In genomic region chr19:40502647-40503046, GRCh38 we compare ENCODE assay signal across 14 cellular contexts. TPM values are rescaled to one million over a fixed set of nuclear protein-coding genes. Genes with fewer than 3 reads are reported as not detected.
DNase-seq lines count a peak whose midpoint lies in the region; ATAC-seq, FAIRE-seq and TF ChIP-seq lines count a peak whose summit lies in the region.
"Had no signal": no experiment of that assay in that cellular context is flagged by ENCODE, and none has a peak within 500 bp of the region (broad histone marks: within the 10 kb centered on the region; RNA-seq: fewer than 3 reads in every experiment).

No MANE protein-coding gene starts in this region.

- FAIRE-seq in K562 (lab: Jason Lieb, UNC) (no peak), keratinocyte (lab: Jason Lieb, UNC) (no peak)

- H2AFZ ChIP-seq in K562 (ENCODE audit: low read depth, low read length) (no peak overlapping the region), keratinocyte (ENCODE audit: control insufficient read depth, low read length) (no peak overlapping the region)

- CTCF ChIA-PET in Calu3 (lab: Charles Lee) (interaction anchor here (0.7 to 1.0 kb wide), 4 partner anchors 16 to 197 kb away, joined by 3 to 5 read pairs (median 3); no protein-coding TSS in a partner anchor), K562 (lab: Yijun Ruan, JAX; ENCODE audit: low intra/inter-chr PET ratio) (no interaction called here)

- H3K36me3 ChIP-seq in K562 (ENCODE audit: control insufficient read depth, insufficient read depth, low read length): no peaks in the 10 kb centered on the region
- H3K36me3 ChIP-seq in keratinocyte (ENCODE audit: control insufficient read depth in 2 of 2, extremely low read depth in 1 of 2, insufficient read depth in 2 of 2, low read length in 2 of 2): no peaks in the 10 kb centered on the region
- H3K36me3 ChIP-seq: suprapubic skin had no signal

- H3K9me3 ChIP-seq in K562 (replicated peaks; ENCODE audit: control insufficient read depth, insufficient read depth, low read depth, low read length): no peaks in the 10 kb centered on the region
- no peaks in the 10 kb centered on the region for H3K9me3 ChIP-seq in keratinocyte (ENCODE audit: control insufficient read depth, low read depth, low read length)
- H3K9me3 ChIP-seq: suprapubic skin had no signal

- 9% methylated on average over 6 of the region's 6 CpGs for WGBS in K562 (ENCODE audit: insufficient coverage, low coverage, missing lambda C conversion rate)

- H3K27me3 ChIP-seq in K562 (ENCODE audit: control insufficient read depth in 2 of 2, insufficient read depth in 2 of 2, low read length in 2 of 2) (peaks cover 0 to 8% of the 10 kb centered on the region in 2 experiments; a peak in 2 of 5 replicates), keratinocyte (ENCODE audit: control insufficient read depth, extremely low read depth, insufficient read depth, low read length) (no peaks in the 10 kb centered on the region)
- H3K27me3 ChIP-seq: suprapubic skin had no signal

- H3K27ac ChIP-seq in K562 (ENCODE audit: extremely low read depth, low read depth, low read length): no peak overlapping the region
- H3K27ac ChIP-seq in keratinocyte (ENCODE audit: control insufficient read depth, insufficient read depth, low read length): no peak overlapping the region
- H3K27ac ChIP-seq: suprapubic skin had no signal

- H3K4me1 Mint-ChIP-seq in Calu3 (ENCODE audit: low read depth, unreplicated experiment): no peaks in the 10 kb centered on the region

- H3K9me3 Mint-ChIP-seq in Calu3 (ENCODE audit: low read depth, unreplicated experiment): no peaks in the 10 kb centered on the region
- H3K9me3 Mint-ChIP-seq: naive thymus-derived CD8-positive, alpha-beta T cell had no signal

- H3K36me3 Mint-ChIP-seq in Calu3 (ENCODE audit: insufficient read depth, unreplicated experiment): no peaks in the 10 kb centered on the region
- H3K36me3 Mint-ChIP-seq: naive thymus-derived CD8-positive, alpha-beta T cell had no signal

- dilution Hi-C loops in keratinocyte (cut with MboI; ENCODE audit: extremely low pct_ligation_motif_present, low sequenced_read_pairs): no loop called here

- intact Hi-C loops in Calu3 (cut with micrococcal nuclease; ENCODE audit: unreplicated experiment) (no loop called here), K562 (cut with micrococcal nuclease) (no loop called here)

- POLR2A ChIA-PET in K562 (lab: Yijun Ruan, JAX): interaction anchor here (0.6 to 1.6 kb wide), 2 partner anchors 10 to 22 kb away, joined by 3 to 6 read pairs; no protein-coding TSS in a partner anchor

- H3K4me1 ChIP-seq in K562 (replicated peaks in 1 of 2; ENCODE audit: control insufficient read depth in 2 of 2, insufficient read depth in 2 of 2, low read length in 2 of 2): peaks cover 0 to 11% of the 10 kb centered on the region in 2 experiments; a peak in 2 of 5 replicates
- no peaks in the 10 kb centered on the region for H3K4me1 ChIP-seq in keratinocyte (ENCODE audit: control insufficient read depth, extremely low read depth, insufficient read depth, low read length)
- H3K4me1 ChIP-seq: suprapubic skin had no signal

- H3K79me2 ChIP-seq in K562 (ENCODE audit: control insufficient read depth, insufficient read depth, low read length) (no peaks in the 10 kb centered on the region), keratinocyte (ENCODE audit: control insufficient read depth, insufficient read depth, low read length) (no peaks in the 10 kb centered on the region)

- peak; percentile 63 for DNase-seq in Calu3
- DNase-seq in HuH-7 (ENCODE audit: low spot score): peak; percentile 71
- DNase-seq in K562 (ENCODE audit: extremely low read depth in 1 of 4, low spot score in 3 of 4): peak in 3 of 4 experiments; percentile 23 to 40 (median 26)
- no peak for DNase-seq in keratinocyte (ENCODE audit: low read depth, low spot score)
- no peak for DNase-seq in KG1 (lab: John Stamatoyannopoulos, UW)
- no peak for DNase-seq in stimulated activated CD4-positive, alpha-beta T cell treated with anti-CD3 and anti-CD28 coated beads, Interleukin-12 subunit alpha, Interleukin-12 subunit beta, amount 100 ng/mL, for 4 hours
- DNase-seq: activated CD8-positive, alpha-beta memory T cell treated with anti-CD3 and anti-CD28 coated beads for 24 hours; activated naive CD4-positive, alpha-beta T cell treated with Interleukin-2 at 50 U/mL for 16 hours; kidney glomerular epithelial cell; naive thymus-derived CD8-positive, alpha-beta T cell had no signal

- H3K27me3 Mint-ChIP-seq in Calu3 (ENCODE audit: unreplicated experiment): peaks cover 61% of the 10 kb centered on the region

- TF ChIP-seq EP300 in K562 (IDR thresholded peaks at IDR 0.05; ENCODE audit: low read length): no peak

- in situ Hi-C loops in K562 (cut with MboI): no loop called here

- H3K27ac Mint-ChIP-seq in Calu3 (ENCODE audit: unreplicated experiment): no peak overlapping the region
- H3K27ac Mint-ChIP-seq: naive thymus-derived CD8-positive, alpha-beta T cell had no signal

- BruUV-seq in Calu3 (replicated peaks; lab: Mats Ljungman, UMichigan) (no TSS peak), K562 (replicated peaks; lab: Mats Ljungman, UMichigan) (no TSS peak)

- H3K4me3 ChIP-seq in K562: no peak overlapping the region
- no peak overlapping the region for H3K4me3 ChIP-seq in keratinocyte (ENCODE audit: control insufficient read depth in 2 of 3, extremely low read depth in 1 of 3, insufficient read depth in 2 of 3, low read depth in 1 of 3, low read length in 3 of 3)
- H3K4me3 ChIP-seq: suprapubic skin had no signal

- H3K4me3 Mint-ChIP-seq in Calu3 (ENCODE audit: low read depth, unreplicated experiment): no peak overlapping the region
- H3K4me3 Mint-ChIP-seq: naive thymus-derived CD8-positive, alpha-beta T cell had no signal

- H3K9me1 ChIP-seq in K562 (ENCODE audit: control insufficient read depth, insufficient read depth, low read length): no peaks in the 10 kb centered on the region
- no peaks in the 10 kb centered on the region for H3K9me1 ChIP-seq in keratinocyte (ENCODE audit: control insufficient read depth, extremely low read depth, insufficient read depth, low read length)

- H4K20me1 ChIP-seq in K562 (replicated peaks; ENCODE audit: control insufficient read depth, insufficient read depth, low read length): no peaks in the 10 kb centered on the region
- no peaks in the 10 kb centered on the region for H4K20me1 ChIP-seq in keratinocyte (ENCODE audit: control insufficient read depth, extremely low read depth, insufficient read depth, low read length)

- TF ChIP-seq CTCF in Calu3 (IDR thresholded peaks at IDR 0.05; ENCODE audit: unreplicated experiment): peak; percentile 29
- 0 out of 6 replicates have a peak, but pooled peaks of 2 of the 3 experiments have one; percentile 6 to 16 for TF ChIP-seq CTCF in K562 (IDR thresholded peaks at IDR 0.05 in 2 of 3, conservative IDR thresholded peaks at IDR 0.05 in 1 of 3; ENCODE audit: insufficient read depth in 2 of 3, low read depth in 1 of 3, low read length in 3 of 3)
- TF ChIP-seq CTCF in keratinocyte (optimal IDR thresholded peaks at IDR 0.05 in 1 of 3, IDR thresholded peaks at IDR 0.05 in 1 of 3, conservative IDR thresholded peaks at IDR 0.05 in 1 of 3; ENCODE audit: extremely low read depth in 1 of 3, insufficient read depth in 2 of 3, low read length in 3 of 3): peak in 2 of 3 experiments; percentile 9 to 14

- no peak for TF ChIP-seq RAD21 in K562 (CRISPR knock-in tag; conservative IDR thresholded peaks at IDR 0.05 in 1 of 2, IDR thresholded peaks at IDR 0.05 in 1 of 2)

- ATAC-seq in K562: peak; percentile 64
- no peak for ATAC-seq in GM18517 (IDR thresholded peaks at IDR 0.05; ENCODE audit: unreplicated experiment)
- ATAC-seq in HG03097 (IDR thresholded peaks at IDR 0.05; ENCODE audit: low FRiP score, unreplicated experiment): no peak
- ATAC-seq: naive thymus-derived CD8-positive, alpha-beta T cell; sciatic nerve had no signal

- TF ChIP-seq POLR2A in K562 (conservative IDR thresholded peaks at IDR 0.05): no peak

- H3K9ac ChIP-seq in K562 (ENCODE audit: insufficient read depth in 1 of 2, low read depth in 2 of 2, low read length in 2 of 2) (no peak overlapping the region), keratinocyte (ENCODE audit: control insufficient read depth, extremely low read depth, insufficient read depth, low read length) (no peak overlapping the region)

- H3K4me2 ChIP-seq in K562 (ENCODE audit: insufficient read depth, low read length): no peak overlapping the region
- no peak overlapping the region for H3K4me2 ChIP-seq in keratinocyte (ENCODE audit: control insufficient read depth, extremely low read depth, insufficient read depth, low read depth, low read length)

RNA-seq across cellular contexts. Expression of gene SPTBN4, which starts 35.8 kb away (rescaled TPM):
- total RNA-seq in Calu3 (2022) (0.80 and 1.3 TPM in 2 replicates), K562 (2014; rRNA removed) (0.86 and 2.0 TPM in 2 replicates), K562 (2014; rRNA removed; fragmentation: Illumina TruSeq; extraction: Trizol) (0.16 and 0.47 TPM in 2 replicates), K562 (2015; rRNA removed; fragmentation: Illumina TruSeq; extraction: Trizol) (0.83 and 1.3 TPM in 2 replicates), K562 (2021) (1.5 and 1.6 TPM in 2 replicates)
- 5.7 and 11.0 TPM in 2 replicates for total RNA-seq in K562 (2011; cell fraction: chromatin; rRNA removed; ENCODE audit: low replicate concordance)
- total RNA-seq in K562 (2011; cell fraction: nucleolus; rRNA removed): 3.8 and 4.5 TPM in 2 replicates
- total RNA-seq in K562 (2011; cell fraction: nucleoplasm; rRNA removed): 5.3 and 6.9 TPM in 2 replicates
- polyA plus RNA-seq in K562 (2011; rRNA removed) (1.2 and 1.3 TPM in 2 replicates), K562 (2014; fragmentation: Illumina TruSeq; extraction: Trizol) (0.51 and 0.70 TPM in 2 replicates), K562 (2014; fragmentation: Nextera tagmentation; extraction: Ambion mirVana) (under 1 TPM; 0.01 to 0.10 TPM), K562 (2014; rRNA removed) (1.2 and 1.3 TPM in 2 replicates), keratinocyte (0.06 to 0.28 TPM (median 0.17 TPM) in 3 replicates)
- polyA plus RNA-seq in K562 (2011; cell fraction: cytosol; rRNA removed): 0.94 and 1.8 TPM in 2 replicates
- polyA plus RNA-seq in K562 (2011; cell fraction: nucleus; rRNA removed): 2.6 and 3.5 TPM in 2 replicates
- 1.7 and 1.9 TPM in 2 replicates for polyA plus RNA-seq in K562 (2012)
- 1.1 and 1.5 TPM in 2 replicates for polyA minus RNA-seq in K562 (2011; rRNA and poly(A)+ RNA removed)
- polyA minus RNA-seq in K562 (2011; cell fraction: cytosol; rRNA and poly(A)+ RNA removed): 0.38 and 0.46 TPM in 2 replicates
- 0.81 and 1.4 TPM in 2 replicates for polyA minus RNA-seq in K562 (2011; cell fraction: nucleus; rRNA and poly(A)+ RNA removed)
- polyA plus RNA-seq in keratinocyte (2011; ENCODE audit: low read depth): not detected
- polyA plus RNA-seq in keratinocyte (2011; cell fraction: cytosol; rRNA removed): 0.12 TPM in 1 of 2 replicates, not detected in the other
- 0.20 and 0.57 TPM in 2 replicates for polyA plus RNA-seq in keratinocyte (2011; cell fraction: nucleus; rRNA removed)
- 0.22 TPM in 1 of 2 replicates, not detected in the other for polyA plus RNA-seq in keratinocyte (2012; ENCODE audit: low replicate concordance)
- not detected in 3 replicates for polyA minus RNA-seq in keratinocyte
- not detected for polyA minus RNA-seq in keratinocyte (2011; cell fraction: cytosol; rRNA and poly(A)+ RNA removed)
- polyA minus RNA-seq in keratinocyte (2011; cell fraction: nucleus; rRNA and poly(A)+ RNA removed): not detected in 2 replicates

RNA-seq across cellular contexts. Expression of gene BLVRB, which starts 37.1 kb away (rescaled TPM):
- 107 and 118 TPM in 2 replicates for total RNA-seq in Calu3 (2022)
- 26.9 and 65.0 TPM in 2 replicates for total RNA-seq in K562 (2011; cell fraction: chromatin; rRNA removed; ENCODE audit: low replicate concordance)
- total RNA-seq in K562 (2011; cell fraction: nucleolus; rRNA removed): 107 and 125 TPM in 2 replicates
- 74.7 and 75.7 TPM in 2 replicates for total RNA-seq in K562 (2011; cell fraction: nucleoplasm; rRNA removed)
- 749 and 813 TPM in 2 replicates for total RNA-seq in K562 (2014; rRNA removed)
- 110 and 229 TPM in 2 replicates for total RNA-seq in K562 (2014; rRNA removed; fragmentation: Illumina TruSeq; extraction: Trizol)
- 331 and 332 TPM in 2 replicates for total RNA-seq in K562 (2015; rRNA removed; fragmentation: Illumina TruSeq; extraction: Trizol)
- total RNA-seq in K562 (2021): 457 and 476 TPM in 2 replicates
- polyA plus RNA-seq in K562 (2011; rRNA removed): 368 and 461 TPM in 2 replicates
- polyA plus RNA-seq in K562 (2011; cell fraction: cytosol; rRNA removed): 836 and 2,229 TPM in 2 replicates
- polyA plus RNA-seq in K562 (2011; cell fraction: nucleus; rRNA removed): 252 and 288 TPM in 2 replicates
- 416 and 585 TPM in 2 replicates for polyA plus RNA-seq in K562 (2012)
- 260 and 428 TPM in 2 replicates for polyA plus RNA-seq in K562 (2014; fragmentation: Illumina TruSeq; extraction: Trizol)
- 100 to 1,000 TPM in 1 of 2 experiments, 10 to 100 TPM in 1; 81.1 to 184 TPM for polyA plus RNA-seq in K562 (2014; fragmentation: Nextera tagmentation; extraction: Ambion mirVana)
- 634 and 677 TPM in 2 replicates for polyA plus RNA-seq in K562 (2014; rRNA removed)
- polyA minus RNA-seq in K562 (2011; rRNA and poly(A)+ RNA removed): 85.4 and 138 TPM in 2 replicates
- 198 and 225 TPM in 2 replicates for polyA minus RNA-seq in K562 (2011; cell fraction: cytosol; rRNA and poly(A)+ RNA removed)
- polyA minus RNA-seq in K562 (2011; cell fraction: nucleus; rRNA and poly(A)+ RNA removed): 34.6 and 38.7 TPM in 2 replicates
- polyA plus RNA-seq in keratinocyte: 48.6 to 129 TPM (median 52.5 TPM) in 3 replicates
- 26.7 TPM for polyA plus RNA-seq in keratinocyte (2011; ENCODE audit: low read depth)
- polyA plus RNA-seq in keratinocyte (2011; cell fraction: cytosol; rRNA removed): 57.0 and 105 TPM in 2 replicates
- polyA plus RNA-seq in keratinocyte (2011; cell fraction: nucleus; rRNA removed): 39.1 and 52.7 TPM in 2 replicates
- polyA plus RNA-seq in keratinocyte (2012; ENCODE audit: low replicate concordance): 75.2 and 154 TPM in 2 replicates
- polyA minus RNA-seq in keratinocyte: 34.0 to 82.3 TPM (median 74.7 TPM) in 3 replicates
- 105 TPM for polyA minus RNA-seq in keratinocyte (2011; cell fraction: cytosol; rRNA and poly(A)+ RNA removed)
- 15.5 and 17.0 TPM in 2 replicates for polyA minus RNA-seq in keratinocyte (2011; cell fraction: nucleus; rRNA and poly(A)+ RNA removed)

RNA-seq across cellular contexts. Expression of gene SERTAD3, which starts 58.5 kb away (rescaled TPM):
- total RNA-seq in Calu3 (2022) (51.9 and 56.7 TPM in 2 replicates), K562 (2014; rRNA removed) (17.5 and 19.3 TPM in 2 replicates), K562 (2014; rRNA removed; fragmentation: Illumina TruSeq; extraction: Trizol) (16.1 and 17.2 TPM in 2 replicates), K562 (2015; rRNA removed; fragmentation: Illumina TruSeq; extraction: Trizol) (21.6 and 27.7 TPM in 2 replicates), K562 (2021) (28.9 and 31.4 TPM in 2 replicates)
- 16.7 and 27.2 TPM in 2 replicates for total RNA-seq in K562 (2011; cell fraction: chromatin; rRNA removed; ENCODE audit: low replicate concordance)
- total RNA-seq in K562 (2011; cell fraction: nucleolus; rRNA removed): 20.4 and 20.7 TPM in 2 replicates
- 24.9 and 26.9 TPM in 2 replicates for total RNA-seq in K562 (2011; cell fraction: nucleoplasm; rRNA removed)
- polyA plus RNA-seq in K562 (2011; rRNA removed) (17.6 and 18.9 TPM in 2 replicates), K562 (2014; fragmentation: Illumina TruSeq; extraction: Trizol) (15.1 and 18.6 TPM in 2 replicates), K562 (2014; fragmentation: Nextera tagmentation; extraction: Ambion mirVana) (1 to 10 TPM; 5.4 to 5.9 TPM), K562 (2014; rRNA removed) (18.1 and 18.5 TPM in 2 replicates), keratinocyte (11.8 to 16.1 TPM (median 13.2 TPM) in 3 replicates)
- polyA plus RNA-seq in K562 (2011; cell fraction: cytosol; rRNA removed): 19.3 and 35.5 TPM in 2 replicates
- polyA plus RNA-seq in K562 (2011; cell fraction: nucleus; rRNA removed): 17.8 and 23.4 TPM in 2 replicates
- 20.7 and 22.0 TPM in 2 replicates for polyA plus RNA-seq in K562 (2012)
- polyA minus RNA-seq in K562 (2011; rRNA and poly(A)+ RNA removed): 18.4 and 23.4 TPM in 2 replicates
- polyA minus RNA-seq in K562 (2011; cell fraction: cytosol; rRNA and poly(A)+ RNA removed): 24.3 and 28.9 TPM in 2 replicates
- 8.1 and 13.9 TPM in 2 replicates for polyA minus RNA-seq in K562 (2011; cell fraction: nucleus; rRNA and poly(A)+ RNA removed)
- 1.1 TPM for polyA plus RNA-seq in keratinocyte (2011; ENCODE audit: low read depth)
- polyA plus RNA-seq in keratinocyte (2011; cell fraction: cytosol; rRNA removed): 9.0 and 9.9 TPM in 2 replicates
- 11.3 and 14.8 TPM in 2 replicates for polyA plus RNA-seq in keratinocyte (2011; cell fraction: nucleus; rRNA removed)
- 11.9 and 19.4 TPM in 2 replicates for polyA plus RNA-seq in keratinocyte (2012; ENCODE audit: low replicate concordance)
- 14.4 to 18.5 TPM (median 14.8 TPM) in 3 replicates for polyA minus RNA-seq in keratinocyte
- polyA minus RNA-seq in keratinocyte (2011; cell fraction: cytosol; rRNA and poly(A)+ RNA removed): 35.3 TPM
- 9.1 and 9.6 TPM in 2 replicates for polyA minus RNA-seq in keratinocyte (2011; cell fraction: nucleus; rRNA and poly(A)+ RNA removed)

Comparison
In these comparisons a context has a peak if more than half of its experiments do, and no peak if none do; other contexts are left out.
1. DNase-seq: peak in Calu3 (single experiment), HuH-7 (single experiment) and K562 (3 of 4); none in keratinocyte (single experiment), KG1 (single experiment) and stimulated activated CD4-positive, alpha-beta T cell treated with anti-CD3 and anti-CD28 coated beads, Interleukin-12 subunit alpha, Interleukin-12 subunit beta, amount 100 ng/mL, for 4 hours (single experiment).
2. Peak in every context shown above with its lines, with median percentiles within 50 percentile points of each other: CTCF ChIP-seq.